Comparison of ENCODE assay signal across 8 cellular contexts in genomic region chr2:176554107-176555048, GRCh38.
DNase-seq lines count a peak whose midpoint lies in the region; ATAC-seq and TF ChIP-seq lines count a peak whose summit lies in the region.

No MANE protein-coding gene starts in this region.

- peak overlapping the region; percentile 60 for H3K4me3 Mint-ChIP-seq in activated CD4-positive, alpha-beta T cell treated with anti-CD3 and anti-CD28 coated beads for 36 hours

- peak; percentile 56 for DNase-seq in activated CD4-positive, alpha-beta T cell treated with anti-CD3 and anti-CD28 coated beads for 36 hours
- DNase-seq in activated CD4-positive, alpha-beta T cell treated with anti-CD3 and anti-CD28 coated beads for 1 hour = no peak
- DNase-seq in LHCN-M2 (ENCODE audit: low read depth) (peak; percentile 53), RPMI7951 (ENCODE audit: low read depth) (peak; percentile 72), astrocyte of the cerebellum (ENCODE audit: low read depth) (peak; percentile 37), left ventricle myocardium inferior (no peak), pulmonary artery endothelial cell (ENCODE audit: low read depth, low spot score) (peak; percentile 15)
- no peak for DNase-seq in effector CD4-positive, alpha-beta T cell

- H3K27ac Mint-ChIP-seq in activated CD4-positive, alpha-beta T cell treated with anti-CD3 and anti-CD28 coated beads for 36 hours = peak overlapping the region; percentile 26

- H3K4me1 Mint-ChIP-seq in activated CD4-positive, alpha-beta T cell treated with anti-CD3 and anti-CD28 coated beads for 36 hours = peaks cover 11% of the 10 kb centered on the region

- CTCF ChIA-PET in activated CD4-positive, alpha-beta T cell treated with anti-CD3 and anti-CD28 coated beads for 36 hours (lab: Charles Lee) = interaction anchor here (0.6 to 2.3 kb wide), 37 partner anchors 9 to 1991 kb away, joined by 3 to 20 read pairs (median 4); no protein-coding TSS in a partner anchor

- no peaks in the 10 kb centered on the region for H3K36me3 Mint-ChIP-seq in activated CD4-positive, alpha-beta T cell treated with anti-CD3 and anti-CD28 coated beads for 36 hours (ENCODE audit: low read depth)

- peaks cover 33% of the 10 kb centered on the region for H3K27me3 Mint-ChIP-seq in activated CD4-positive, alpha-beta T cell treated with anti-CD3 and anti-CD28 coated beads for 36 hours

- POLR2A ChIA-PET in activated CD4-positive, alpha-beta T cell treated with anti-CD3 and anti-CD28 coated beads for 36 hours (lab: Charles Lee) = interaction anchor here (0.7 kb wide), 1 partner anchor 20 kb away, joined by 3 read pairs; no protein-coding TSS in a partner anchor

- in situ Hi-C loops in astrocyte of the cerebellum (cut with HindIII; ENCODE audit: low sequenced_read_pairs) = no loop called here

- peak; percentile 49 for ATAC-seq in activated CD4-positive, alpha-beta T cell treated with anti-CD3 and anti-CD28 coated beads for 36 hours

- no peaks in the 10 kb centered on the region for H3K9me3 Mint-ChIP-seq in activated CD4-positive, alpha-beta T cell treated with anti-CD3 and anti-CD28 coated beads for 36 hours (ENCODE audit: low read depth)

- H3K4me3 ChIP-seq in astrocyte of the cerebellum (ENCODE audit: low read depth, low read length) (peak overlapping the region; percentile 40), left ventricle myocardium inferior (peak overlapping the region; percentile 68)

- H3K4me1 ChIP-seq in left ventricle myocardium inferior = peaks cover 20% of the 10 kb centered on the region

- H3K36me3 ChIP-seq in left ventricle myocardium inferior = no peaks in the 10 kb centered on the region

- peak; percentile 70 for TF ChIP-seq CTCF in astrocyte of the cerebellum (IDR thresholded peaks at IDR 0.05; ENCODE audit: low read depth, low read length, missing control alignments)
- TF ChIP-seq CTCF in left ventricle myocardium inferior (IDR thresholded peaks at IDR 0.05; ENCODE audit: borderline replicate concordance) = peak; percentile 82

- H3K9me3 ChIP-seq in left ventricle myocardium inferior (replicated peaks) = no peaks in the 10 kb centered on the region

- intact Hi-C loops in activated CD4-positive, alpha-beta T cell treated with anti-CD3 and anti-CD28 coated beads for 36 hours (cut with DNase I, micrococcal nuclease) = loop anchor here (1.0 to 10.0 kb wide), 8 partner anchors 84 to 590 kb away; partner anchors contain the start of gene HOXD8 (in 1 of the 2)
- intact Hi-C loops in left ventricle myocardium inferior (cut with micrococcal nuclease) = loop anchor here (5.0 to 10.0 kb wide), 2 partner anchors 80 to 417 kb away; no protein-coding TSS in a partner anchor

- peak overlapping the region; percentile 62 for H3K27ac ChIP-seq in left ventricle myocardium inferior (replicated peaks)

- H3K27me3 ChIP-seq in left ventricle myocardium inferior (ENCODE audit: low read depth) = peaks cover 62% of the 10 kb centered on the region

Comparison
In these comparisons a context has a peak if more than half of its experiments do, and no peak if none do; other contexts are left out.
1. DNase-seq: peak in activated CD4-positive, alpha-beta T cell treated with anti-CD3 and anti-CD28 coated beads for 36 hours (single experiment), LHCN-M2 (single experiment), RPMI7951 (single experiment), astrocyte of the cerebellum (single experiment) and pulmonary artery endothelial cell (single experiment); none in activated CD4-positive, alpha-beta T cell treated with anti-CD3 and anti-CD28 coated beads for 1 hour (single experiment), left ventricle myocardium inferior (single experiment) and effector CD4-positive, alpha-beta T cell (single experiment).